ENCODE assay signal across 22 cellular contexts in the genomic region with DNA sequence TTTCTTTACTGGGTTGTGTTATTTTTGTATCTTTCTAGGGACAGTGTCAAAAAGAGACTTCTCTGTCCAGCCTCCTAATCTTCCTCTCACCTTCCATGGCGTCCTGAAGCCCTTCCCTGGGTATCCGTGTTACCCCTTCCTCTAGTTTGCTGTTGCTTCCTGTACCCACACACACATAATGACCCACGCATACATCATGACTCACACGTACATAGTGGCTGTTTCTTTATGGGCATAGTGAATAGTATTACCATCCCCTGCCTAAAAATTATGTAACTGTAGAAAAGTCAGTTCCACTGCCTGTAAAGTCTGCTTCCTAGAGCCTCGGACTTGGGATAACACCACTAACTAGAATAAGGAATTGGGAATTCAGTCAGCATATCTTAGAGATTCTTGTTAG.
"Had no signal": no experiment of that assay in that cellular context is flagged by ENCODE, and none has a peak within 500 bp of the region (broad histone marks: within the 10 kb centered on the region; RNA-seq: fewer than 3 reads in every experiment).

No MANE protein-coding gene starts in this region.

- ATAC-seq: activated CD4-positive, CD25-positive, alpha-beta regulatory T cell treated with anti-CD3 and anti-CD28 coated beads, Interleukin-2, amount 50 U/mL, for 24 hours; left lung; stimulated activated memory B cell treated with anti-CD40 and anti-IgM and Interleukin-4, amounts not matched to agents 10 μg/mL and 1 μg/mL and 100 μg/mL, for 72 hours had no signal

- H3K27me3 ChIP-seq: breast epithelium, esophagus muscularis mucosa, left lung, sigmoid colon, spleen, testis, upper lobe of left lung had no signal

- H3K4me3 Mint-ChIP-seq: activated naive CD4-positive, alpha-beta T cell treated with anti-CD3 and anti-CD28 coated beads, Interleukin-2, amount 50 U/mL, for 24 hours; nephron progenitor cell; stimulated activated memory B cell treated with anti-CD40 and anti-IgM and Interleukin-4, amounts not matched to agents 10 μg/mL and 1 μg/mL and 100 μg/mL, for 72 hours had no signal

- H3K27me3 Mint-ChIP-seq: activated naive CD4-positive, alpha-beta T cell treated with anti-CD3 and anti-CD28 coated beads, Interleukin-2, amount 50 U/mL, for 24 hours; stimulated activated memory B cell treated with anti-CD40 and anti-IgM and Interleukin-4, amounts not matched to agents 10 μg/mL and 1 μg/mL and 100 μg/mL, for 72 hours had no signal

- H3K36me3 ChIP-seq: breast epithelium had no signal

- H3K27ac Mint-ChIP-seq: activated naive CD4-positive, alpha-beta T cell treated with anti-CD3 and anti-CD28 coated beads, Interleukin-2, amount 50 U/mL, for 24 hours; nephron progenitor cell; stimulated activated memory B cell treated with anti-CD40 and anti-IgM and Interleukin-4, amounts not matched to agents 10 μg/mL and 1 μg/mL and 100 μg/mL, for 72 hours had no signal

- H3K9me3 Mint-ChIP-seq: activated naive CD4-positive, alpha-beta T cell treated with anti-CD3 and anti-CD28 coated beads, Interleukin-2, amount 50 U/mL, for 24 hours; nephron progenitor cell; stimulated activated memory B cell treated with anti-CD40 and anti-IgM and Interleukin-4, amounts not matched to agents 10 μg/mL and 1 μg/mL and 100 μg/mL, for 72 hours had no signal

- H3K4me1 ChIP-seq: breast epithelium, left lung, spleen, testis had no signal

- H3K4me1 Mint-ChIP-seq: activated naive CD4-positive, alpha-beta T cell treated with anti-CD3 and anti-CD28 coated beads, Interleukin-2, amount 50 U/mL, for 24 hours; stimulated activated memory B cell treated with anti-CD40 and anti-IgM and Interleukin-4, amounts not matched to agents 10 μg/mL and 1 μg/mL and 100 μg/mL, for 72 hours had no signal

- H3K36me3 Mint-ChIP-seq: activated naive CD4-positive, alpha-beta T cell treated with anti-CD3 and anti-CD28 coated beads, Interleukin-2, amount 50 U/mL, for 24 hours; stimulated activated memory B cell treated with anti-CD40 and anti-IgM and Interleukin-4, amounts not matched to agents 10 μg/mL and 1 μg/mL and 100 μg/mL, for 72 hours had no signal

- H3K4me3 ChIP-seq: breast epithelium, esophagus muscularis mucosa, left lung, sigmoid colon, spleen, testis, upper lobe of left lung had no signal

- H3K27ac ChIP-seq: breast epithelium, esophagus muscularis mucosa, left lung, sigmoid colon, spleen, testis, upper lobe of left lung had no signal

- H3K9me3 ChIP-seq: breast epithelium, esophagus muscularis mucosa, left lung, sigmoid colon, spleen, testis, upper lobe of left lung had no signal

- DNase-seq: activated CD4-positive, alpha-beta T cell treated with anti-CD3 and anti-CD28 coated beads, Interleukin-2, amount 50 U/mL, for 1 hour; activated gamma-delta T cell; cerebellar nuclear complex; effector CD8-positive, alpha-beta T cell; glutamatergic neuron; hippocampal formation; left lung; mammary epithelial cell; nephron progenitor cell; nucleus accumbens; sigmoid colon; spleen; stimulated activated CD4-positive, alpha-beta T cell treated with anti-CD3 and anti-CD28 coated beads, Interleukin-4, amount 100 ng/mL, for 4 hours; T-helper 1 cell; T-helper 9 cell; testis; upper lobe of left lung had no signal
